Comparison of ENCODE assay signal across 8 cellular contexts in the genomic region with DNA sequence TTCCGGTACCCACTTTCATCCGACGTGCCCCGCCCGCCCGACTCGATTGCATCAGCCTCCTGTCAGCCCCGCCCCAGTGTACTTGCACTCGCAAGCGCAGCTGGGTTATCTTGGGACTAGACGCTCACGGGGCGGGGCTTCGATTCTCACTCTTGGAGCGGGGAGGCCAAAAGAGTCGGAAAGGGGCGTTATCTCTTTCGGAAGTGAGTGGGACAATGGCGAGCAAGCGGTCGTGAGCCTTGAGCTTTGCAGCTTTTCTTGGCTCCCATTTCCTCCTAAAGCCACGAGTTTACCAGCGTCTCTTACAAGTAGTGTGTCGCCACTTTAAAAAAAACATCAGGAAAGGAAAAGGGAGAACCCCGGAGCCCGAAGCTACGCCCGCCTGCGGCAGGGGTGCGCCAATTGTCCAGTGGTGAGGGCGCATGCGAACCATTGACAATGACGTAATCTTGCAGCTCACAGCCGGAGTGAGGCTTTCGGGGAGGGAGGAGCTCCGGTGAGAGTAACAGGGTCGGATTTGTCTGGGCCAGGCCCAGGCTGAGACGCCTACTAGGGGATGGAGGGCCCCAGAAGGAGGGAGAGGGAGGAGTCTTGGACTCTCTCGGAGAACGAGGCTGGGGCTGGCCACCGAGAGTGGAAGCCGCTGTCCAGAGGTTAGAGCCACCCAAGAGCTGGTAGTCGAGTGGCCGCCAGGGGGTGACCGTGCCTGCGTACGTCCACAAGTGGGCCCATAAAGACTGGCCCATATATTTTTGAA.
DNase-seq lines count a peak whose midpoint lies in the region; ATAC-seq and TF ChIP-seq lines count a peak whose summit lies in the region.

No MANE protein-coding gene starts in this region.

- no peaks in the 10 kb centered on the region for H3K4me1 ChIP-seq in fibroblast of lung (ENCODE audit: control insufficient read depth, extremely low read depth, insufficient read depth, low read length)
- H3K4me1 ChIP-seq in naive thymus-derived CD4-positive, alpha-beta T cell (ENCODE audit: control insufficient read depth in 2 of 2, insufficient read depth in 2 of 2, low read length in 2 of 2) = peaks cover 4% of the 10 kb centered on the region in 2 donors

- no peaks in the 10 kb centered on the region for H4K20me1 ChIP-seq in fibroblast of lung (ENCODE audit: control insufficient read depth, extremely low read depth, insufficient read depth, low read length)

- H3K36me3 ChIP-seq in fibroblast of lung (ENCODE audit: control insufficient read depth, insufficient read depth, low read length) = no peaks in the 10 kb centered on the region
- no peaks in the 10 kb centered on the region for H3K36me3 ChIP-seq in naive thymus-derived CD4-positive, alpha-beta T cell (ENCODE audit: control insufficient read depth in 2 of 3, insufficient read depth in 3 of 3, low read length in 3 of 3)

- H3K27me3 ChIP-seq in fibroblast of lung (ENCODE audit: control insufficient read depth, insufficient read depth, low read length) = no peaks in the 10 kb centered on the region
- H3K27me3 ChIP-seq in naive thymus-derived CD4-positive, alpha-beta T cell (ENCODE audit: control insufficient read depth in 2 of 2, insufficient read depth in 2 of 2, low read length in 2 of 2) = no peaks in the 10 kb centered on the region

- H3K36me3 Mint-ChIP-seq in activated T-helper 17 cell treated with anti-CD3 and anti-CD28 coated beads, Interleukin-2, amount 50 U/mL, for 72 hours (ENCODE audit: low read depth) = no peaks in the 10 kb centered on the region
- H3K36me3 Mint-ChIP-seq in naive thymus-derived CD4-positive, alpha-beta T cell = peaks cover 3 to 17% (median 5%) of the 10 kb centered on the region in 5 donors
- H3K36me3 Mint-ChIP-seq in stimulated activated memory B cell treated with anti-CD40 and anti-IgM and Interleukin-4, amounts not matched to agents 10 μg/mL and 1 μg/mL and 100 μg/mL, for 72 hours = peaks cover 13% of the 10 kb centered on the region

- no peaks in the 10 kb centered on the region for H3K4me1 Mint-ChIP-seq in activated T-helper 17 cell treated with anti-CD3 and anti-CD28 coated beads, Interleukin-2, amount 50 U/mL, for 72 hours
- H3K4me1 Mint-ChIP-seq in naive thymus-derived CD4-positive, alpha-beta T cell = peaks cover 0 to 16% (median 10%) of the 10 kb centered on the region in 7 donors
- no peaks in the 10 kb centered on the region for H3K4me1 Mint-ChIP-seq in stimulated activated memory B cell treated with anti-CD40 and anti-IgM and Interleukin-4, amounts not matched to agents 10 μg/mL and 1 μg/mL and 100 μg/mL, for 72 hours

- DNase-seq in EL = peak; percentile 95
- DNase-seq in H4 (ENCODE audit: low spot score) = peak; percentile 97
- peak; percentile 98 for DNase-seq in RPMI7951 (ENCODE audit: low read depth)
- DNase-seq in fibroblast of lung (ENCODE audit: low read depth in 2 of 2) = peak; percentile 95 to 98
- peak; percentile 73 to 95 (median 89) for DNase-seq in naive thymus-derived CD4-positive, alpha-beta T cell

- H3K4me2 ChIP-seq in fibroblast of lung (ENCODE audit: extremely low read depth, insufficient read depth, low read length) = peak overlapping the region; percentile 59

- CTCF ChIA-PET in naive thymus-derived CD4-positive, alpha-beta T cell (lab: Charles Lee) = interaction anchor here (0.5 to 1.3 kb wide), 2 partner anchors 252 to 420 kb away, joined by 3 read pairs; no protein-coding TSS in a partner anchor

- peak overlapping the region; percentile 77 for H2AFZ ChIP-seq in fibroblast of lung (ENCODE audit: low read length)

- intact Hi-C loops in naive thymus-derived CD4-positive, alpha-beta T cell (cut with micrococcal nuclease) = loop anchor here (1.0 to 10.0 kb wide), 17 partner anchors 57 to 1557 kb away; a partner anchor contains a TSS

- ATAC-seq in activated T-helper 17 cell treated with anti-CD3 and anti-CD28 coated beads, Interleukin-2, amount 50 U/mL, for 72 hours (replicated peaks) = peak; percentile 95
- ATAC-seq in naive thymus-derived CD4-positive, alpha-beta T cell = peak; percentile 93
- peak; percentile 97 for ATAC-seq in stimulated activated memory B cell treated with anti-CD40 and anti-IgM and Interleukin-4, amounts not matched to agents 10 μg/mL and 1 μg/mL and 100 μg/mL, for 72 hours

- peak; percentile 51 for TF ChIP-seq CTCF in LNCAP (IDR thresholded peaks at IDR 0.05)
- TF ChIP-seq CTCF in fibroblast of lung (conservative IDR thresholded peaks at IDR 0.05 in 1 of 2, IDR thresholded peaks at IDR 0.05 in 1 of 2; ENCODE audit: low read depth in 1 of 2, low read length in 2 of 2) = peak; percentile 54 to 66

- peak overlapping the region; percentile 75 for H3K9ac ChIP-seq in fibroblast of lung (ENCODE audit: insufficient read depth, low read length)

- H3K79me2 ChIP-seq in fibroblast of lung (ENCODE audit: control insufficient read depth, insufficient read depth, low read length) = no peaks in the 10 kb centered on the region

- H3K9me3 Mint-ChIP-seq in activated T-helper 17 cell treated with anti-CD3 and anti-CD28 coated beads, Interleukin-2, amount 50 U/mL, for 72 hours = no peaks in the 10 kb centered on the region
- peaks cover 0 to 19% (median 8%) of the 10 kb centered on the region in 11 donors for H3K9me3 Mint-ChIP-seq in naive thymus-derived CD4-positive, alpha-beta T cell
- peaks cover 6% of the 10 kb centered on the region for H3K9me3 Mint-ChIP-seq in stimulated activated memory B cell treated with anti-CD40 and anti-IgM and Interleukin-4, amounts not matched to agents 10 μg/mL and 1 μg/mL and 100 μg/mL, for 72 hours

- peak overlapping the region; percentile 51 to 66 (median 60) for H3K4me3 ChIP-seq in fibroblast of lung (replicated peaks in 1 of 4; ENCODE audit: control extremely low read depth in 1 of 4, insufficient read depth in 1 of 4, low read depth in 3 of 4, low read length in 4 of 4)
- peak overlapping the region; percentile 64 for H3K4me3 ChIP-seq in naive thymus-derived CD4-positive, alpha-beta T cell (ENCODE audit: low read length)

- POLR2A ChIA-PET in naive thymus-derived CD4-positive, alpha-beta T cell (lab: Charles Lee) = interaction anchor here (0.6 to 2.3 kb wide), 15 partner anchors 64 to 1414 kb away, joined by 3 to 25 read pairs (median 5); a partner anchor contains a TSS

- peak overlapping the region; percentile 81 for H3K4me3 Mint-ChIP-seq in activated T-helper 17 cell treated with anti-CD3 and anti-CD28 coated beads, Interleukin-2, amount 50 U/mL, for 72 hours
- H3K4me3 Mint-ChIP-seq in naive thymus-derived CD4-positive, alpha-beta T cell = peak overlapping the region; percentile 74 to 98 (median 94)
- H3K4me3 Mint-ChIP-seq in stimulated activated memory B cell treated with anti-CD40 and anti-IgM and Interleukin-4, amounts not matched to agents 10 μg/mL and 1 μg/mL and 100 μg/mL, for 72 hours = peak overlapping the region; percentile 91

- H3K27ac ChIP-seq in fibroblast of lung (ENCODE audit: insufficient read depth, low read length) = peak overlapping the region; percentile 94
- H3K27ac ChIP-seq in naive thymus-derived CD4-positive, alpha-beta T cell (ENCODE audit: low read depth, low read length) = peak overlapping the region; percentile 98

- peak overlapping the region; percentile 95 for H3K27ac Mint-ChIP-seq in activated T-helper 17 cell treated with anti-CD3 and anti-CD28 coated beads, Interleukin-2, amount 50 U/mL, for 72 hours
- H3K27ac Mint-ChIP-seq in naive thymus-derived CD4-positive, alpha-beta T cell = peak overlapping the region; percentile 96 to 100 (median 99)
- H3K27ac Mint-ChIP-seq in stimulated activated memory B cell treated with anti-CD40 and anti-IgM and Interleukin-4, amounts not matched to agents 10 μg/mL and 1 μg/mL and 100 μg/mL, for 72 hours = peak overlapping the region; percentile 96

- H3K9me3 ChIP-seq in fibroblast of lung (ENCODE audit: control insufficient read depth, insufficient read depth, low read depth, low read length) = no peaks in the 10 kb centered on the region
- no peaks in the 10 kb centered on the region for H3K9me3 ChIP-seq in naive thymus-derived CD4-positive, alpha-beta T cell (ENCODE audit: control insufficient read depth in 2 of 3, low read length in 3 of 3)

- H3K27me3 Mint-ChIP-seq in activated T-helper 17 cell treated with anti-CD3 and anti-CD28 coated beads, Interleukin-2, amount 50 U/mL, for 72 hours = no peaks in the 10 kb centered on the region
- no peaks in the 10 kb centered on the region for H3K27me3 Mint-ChIP-seq in naive thymus-derived CD4-positive, alpha-beta T cell
- H3K27me3 Mint-ChIP-seq in stimulated activated memory B cell treated with anti-CD40 and anti-IgM and Interleukin-4, amounts not matched to agents 10 μg/mL and 1 μg/mL and 100 μg/mL, for 72 hours = no peaks in the 10 kb centered on the region

Comparison
In these comparisons a context has a peak if more than half of its experiments do, and no peak if none do; other contexts are left out.
1. Peak in every context shown above with its lines: DNase-seq, ATAC-seq, H3K4me3 ChIP-seq and H3K27ac ChIP-seq.